In genomic region chr19:4199699-4200293, GRCh38 we compare ENCODE assay signal across 1 cellular context.
A peak's percentile ranks its signal among the peaks of the same experiment; 100 is the strongest.
TF ChIP-seq lines count a peak whose summit lies in the region.

No MANE protein-coding gene starts in this region.

TF ChIP-seq in K562, 482 proteins besides CTCF, POLR2A, EP300 and RAD21 (continued from another document):
- TF ChIP-seq MGA (IDR thresholded peaks at IDR 0.05): no peak
- no peak for TF ChIP-seq HMG20A (CRISPR knock-in tag; conservative IDR thresholded peaks at IDR 0.05)
- TF ChIP-seq STAG1 (CRISPR knock-in tag; IDR thresholded peaks at IDR 0.05; ENCODE audit: borderline replicate concordance): 0 out of 2 replicates have a peak, but pooled peaks have one; percentile 6
- no peak for TF ChIP-seq ZBTB12 (CRISPR knock-in tag; IDR thresholded peaks at IDR 0.05)
- no peak for TF ChIP-seq BDP1 (IDR thresholded peaks at IDR 0.05; ENCODE audit: insufficient read depth, insufficient read length)
TF ChIP-seq in K562: peak in this region for 5.
